ENCODE assay signal across 21 cellular contexts in the genomic region with DNA sequence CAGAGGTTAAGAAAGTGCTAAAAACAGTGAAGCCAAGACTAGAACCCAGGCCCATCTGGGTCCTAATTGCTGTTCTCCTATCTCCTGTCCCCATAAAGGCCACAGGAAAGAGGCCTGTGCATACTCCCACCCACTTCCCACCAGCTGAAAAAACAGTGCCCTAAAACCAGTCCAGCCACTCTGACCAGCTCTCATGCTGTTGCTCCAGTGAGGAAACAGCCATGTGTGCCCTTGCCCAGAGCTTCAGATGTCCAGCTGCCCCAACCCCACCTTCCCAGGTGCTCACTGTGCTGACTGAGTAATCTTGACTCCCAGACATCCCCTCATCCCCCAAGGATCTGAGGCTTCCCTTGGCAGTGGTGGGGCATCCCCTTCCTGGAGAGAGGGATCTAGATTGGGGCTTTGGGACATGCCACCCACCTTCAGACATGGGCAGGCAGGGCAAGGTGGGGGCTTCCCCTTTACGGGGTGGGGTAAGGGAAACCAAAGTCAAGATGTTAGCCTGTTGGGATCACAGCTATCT. TPM values are rescaled to one million over a fixed set of nuclear protein-coding genes. Genes with fewer than 3 reads are reported as not detected.
DNase-seq lines count a peak whose midpoint lies in the region; ATAC-seq, FAIRE-seq and TF ChIP-seq lines count a peak whose summit lies in the region.
"Had no signal": no experiment of that assay in that cellular context is flagged by ENCODE, and none has a peak within 500 bp of the region (broad histone marks: within the 10 kb centered on the region; RNA-seq: fewer than 3 reads in every experiment).

No MANE protein-coding gene starts in this region.

- CTCF ChIA-PET in Caco-2 (lab: Charles Lee), result interaction anchor here (0.5 to 1.1 kb wide), 2 partner anchors 10 to 110 kb away, joined by 4 read pairs; no protein-coding TSS in a partner anchor

- H3K14ac ChIP-seq in trophoblast cell (ENCODE audit: low read length), result no peak overlapping the region

- peaks cover 5% of the 10 kb centered on the region for H3K79me1 ChIP-seq in trophoblast cell (ENCODE audit: low read length)

- H4K91ac ChIP-seq in trophoblast cell (ENCODE audit: low read depth, low read length), result peak overlapping the region; percentile 2

- intact Hi-C loops in Caco-2 (cut with micrococcal nuclease; ENCODE audit: unreplicated experiment) (no loop called here), kidney (cut with DNase I) (no loop called here)

- H3K9me3 Mint-ChIP-seq in Caco-2 (ENCODE audit: unreplicated experiment), result no peaks in the 10 kb centered on the region
- H3K9me3 Mint-ChIP-seq: IgD-negative memory B cell had no signal

- no peak overlapping the region for H3K18ac ChIP-seq in trophoblast cell (ENCODE audit: low read length)

- H2AK5ac ChIP-seq in trophoblast cell (ENCODE audit: low read length), result peak overlapping the region; percentile 30

- H4K12ac ChIP-seq in trophoblast cell (ENCODE audit: low read depth, low read length), result no peak overlapping the region

- no TSS peak for BruUV-seq in Caco-2 (replicated peaks; lab: Mats Ljungman, UMichigan)

- no peak for TF ChIP-seq CTCF in Caco-2 (IDR thresholded peaks at IDR 0.05; ENCODE audit: insufficient read depth in 1 of 2, low read depth in 1 of 2, low read length in 1 of 2, severe bottlenecking in 1 of 2, unreplicated experiment in 1 of 2)
- TF ChIP-seq CTCF in LNCaP clone FGC (IDR thresholded peaks at IDR 0.05; ENCODE audit: control insufficient read depth, extremely low read depth, insufficient read depth), result no peak
- TF ChIP-seq CTCF in kidney (IDR thresholded peaks at IDR 0.05; ENCODE audit: borderline replicate concordance, extremely low read depth, insufficient read depth), result no peak

- no peak overlapping the region for H3K4me3 Mint-ChIP-seq in Caco-2 (ENCODE audit: unreplicated experiment)

- no peaks in the 10 kb centered on the region for H3K9me3 ChIP-seq in Caco-2
- no peaks in the 10 kb centered on the region for H3K9me3 ChIP-seq in kidney (ENCODE audit: control insufficient read depth in 1 of 2, low read length in 2 of 2)
- no peaks in the 10 kb centered on the region for H3K9me3 ChIP-seq in trophoblast cell (ENCODE audit: insufficient read depth, low read depth, low read length)
- H3K9me3 ChIP-seq: BLaER1, HAP-1 had no signal

- H3K9ac ChIP-seq in kidney (ENCODE audit: low read length in 2 of 2) (no peak overlapping the region), trophoblast cell (ENCODE audit: low read length) (no peak overlapping the region)
- H3K9ac ChIP-seq: BLaER1 had no signal

- peak overlapping the region; percentile 35 for H3K27ac Mint-ChIP-seq in Caco-2 (ENCODE audit: unreplicated experiment)

- WGBS in trophoblast cell (ENCODE audit: extremely low coverage, insufficient coverage, insufficient read length), result no CpG with 5 or more reads among the region's 1 CpG

- H3K36me3 ChIP-seq in Caco-2 (ENCODE audit: control insufficient read depth, insufficient read depth, low read length), result peaks cover 4% of the 10 kb centered on the region
- H3K36me3 ChIP-seq in kidney (ENCODE audit: control insufficient read depth in 1 of 2, insufficient read depth in 2 of 2, low read length in 2 of 2), result peaks cover 2 to 16% of the 10 kb centered on the region in 2 donors
- H3K36me3 ChIP-seq in trophoblast cell (ENCODE audit: control insufficient read depth in 1 of 2, insufficient read depth in 2 of 2, low read length in 2 of 2), result no peaks in the 10 kb centered on the region
- H3K36me3 ChIP-seq: BLaER1, HAP-1 had no signal

- no peaks in the 10 kb centered on the region for H3K27me3 Mint-ChIP-seq in Caco-2 (ENCODE audit: insufficient read depth, unreplicated experiment)

- no peaks in the 10 kb centered on the region for H3K79me2 ChIP-seq in trophoblast cell (ENCODE audit: control insufficient read depth, insufficient read depth, low read length, poor library complexity)

- H3K23ac ChIP-seq in trophoblast cell (ENCODE audit: low read length), result no peak overlapping the region

- POLR2A ChIA-PET in Caco-2 (lab: Charles Lee), result no interaction called here

- H3K36me3 Mint-ChIP-seq in Caco-2 (ENCODE audit: insufficient read depth, unreplicated experiment), result peaks cover 12% of the 10 kb centered on the region
- H3K36me3 Mint-ChIP-seq: IgD-negative memory B cell had no signal

- no peak overlapping the region for H4K8ac ChIP-seq in trophoblast cell (ENCODE audit: low read depth, low read length)

- H3K27me3 ChIP-seq in Caco-2 (replicated peaks; ENCODE audit: control insufficient read depth, insufficient read depth, low read length), result no peaks in the 10 kb centered on the region
- no peaks in the 10 kb centered on the region for H3K27me3 ChIP-seq in trophoblast cell (ENCODE audit: insufficient read depth, low read length)

- H2BK120ac ChIP-seq in trophoblast cell (ENCODE audit: insufficient read depth, low read length, poor library complexity), result no peak overlapping the region

- no peak overlapping the region for H2AFZ ChIP-seq in trophoblast cell (ENCODE audit: insufficient read depth, low read length, poor library complexity)

- no peak for FAIRE-seq in kidney (lab: Jason Lieb, UNC)
- FAIRE-seq: A204.1, GM19239, HTR-8/SVneo had no signal

- no peak overlapping the region for H2BK5ac ChIP-seq in trophoblast cell (ENCODE audit: low read depth, low read length, poor library complexity)

- DNase-seq in Caco-2 (no peak), LNCaP clone FGC (ENCODE audit: low read depth) (peak; percentile 53), kidney (peak; percentile 53), trophoblast cell (peak in 1 of 2 donors; percentile 17), pons (ENCODE audit: low spot score) (no peak), cerebellar nuclear complex (lab: John Stamatoyannopoulos, UW) (no peak)
- DNase-seq: DMS153, NCI-H1105 treated with DMSO at 0.1 percent for 48 hours, NCI-H1694 treated with DMSO at 0.1 percent for 48 hours, NCI-H2107, NCI-H2227 treated with DMSO at 0.1 percent for 48 hours, NCI-H526 treated with DMSO at 0.1 percent for 48 hours had no signal

- H3K27ac ChIP-seq in kidney (ENCODE audit: low read depth in 2 of 2, low read length in 2 of 2) (no peak overlapping the region), trophoblast cell (ENCODE audit: low read depth, low read length) (no peak overlapping the region)
- H3K27ac ChIP-seq: BLaER1 had no signal

- no peak overlapping the region for H3K4me2 ChIP-seq in trophoblast cell (ENCODE audit: low read length)
- H3K4me2 ChIP-seq: BLaER1 had no signal

- H3K4me3 ChIP-seq in Caco-2 (ENCODE audit: low read depth, low read length), result no peak overlapping the region
- H3K4me3 ChIP-seq in LNCaP clone FGC (ENCODE audit: low read depth, low read length), result no peak overlapping the region
- no peak overlapping the region for H3K4me3 ChIP-seq in kidney (ENCODE audit: low read length in 2 of 2)
- H3K4me3 ChIP-seq in trophoblast cell (ENCODE audit: low read depth, low read length), result no peak overlapping the region
- H3K4me3 ChIP-seq: BLaER1, HAP-1 had no signal

- H3K4ac ChIP-seq in trophoblast cell (ENCODE audit: low read depth, low read length), result no peak overlapping the region

- ATAC-seq in activated CD4-positive, CD25-positive, alpha-beta regulatory T cell treated with anti-CD3 and anti-CD28 coated beads, Interleukin-2, amount 50 U/mL, for 24 hours, result no peak
- ATAC-seq: Panc1 had no signal

- H2BK12ac ChIP-seq in trophoblast cell (ENCODE audit: low read length), result no peak overlapping the region

- H3K4me1 ChIP-seq in Caco-2, result peaks cover 85% of the 10 kb centered on the region
- H3K4me1 ChIP-seq in kidney (ENCODE audit: control insufficient read depth in 1 of 2, insufficient read depth in 1 of 2, low read depth in 1 of 2, low read length in 2 of 2), result peaks cover 38 to 51% of the 10 kb centered on the region in 2 donors
- H3K4me1 ChIP-seq in trophoblast cell (ENCODE audit: control insufficient read depth in 1 of 2, insufficient read depth in 2 of 2, low read length in 2 of 2), result peaks cover 50 to 53% of the 10 kb centered on the region in 2 experiments
- H3K4me1 ChIP-seq: HAP-1 had no signal

- H3K4me1 Mint-ChIP-seq in Caco-2 (ENCODE audit: low read depth, unreplicated experiment), result peaks cover 52% of the 10 kb centered on the region

RNA-seq across cellular contexts. Expression of a gene that starts 28.7 kb away (rescaled TPM):
- total RNA-seq in Caco-2 (2022) (19.8 and 20.9 TPM in 2 replicates), kidney (77.0 TPM)
- 48.4 TPM for polyA plus RNA-seq in kidney (ENCODE audit: insufficient read depth, low read depth, low replicate concordance)
- 0.89 and 1.0 TPM in 2 replicates for polyA plus RNA-seq in trophoblast cell (2013)
- total RNA-seq: LHCN-M2 had no signal
- polyA plus RNA-seq: IgD-negative memory B cell had no signal

Comparison
In these comparisons a context has a peak if more than half of its experiments do, and no peak if none do; other contexts are left out.
1. DNase-seq: peak in LNCaP clone FGC (single experiment) and kidney (single experiment); none in Caco-2 (0 of 2), pons (single experiment) and cerebellar nuclear complex (0 of 2).